Comparison of ENCODE assay signal across 2 cellular contexts in genomic region chr5:17819786-17820185, GRCh38.
TF ChIP-seq lines count a peak whose summit lies in the region.

No MANE protein-coding gene starts in this region.

TF ChIP-seq in K562, 482 proteins besides CTCF, POLR2A, EP300 and RAD21:
- TF ChIP-seq NFE2 (IDR thresholded peaks at IDR 0.05; ENCODE audit: low read depth) (0 out of 2 replicates have a peak, but pooled peaks have one; percentile 3), HEY1 (CRISPR knock-in tag; IDR thresholded peaks at IDR 0.05; ENCODE audit: borderline replicate concordance) (no peak), ETV5 (CRISPR knock-in tag; IDR thresholded peaks at IDR 0.05; ENCODE audit: low read depth) (no peak), ELK3 (CRISPR knock-in tag; IDR thresholded peaks at IDR 0.05) (no peak), ZNF316 (IDR thresholded peaks at IDR 0.05) (0 out of 2 replicates have a peak, but pooled peaks have one; percentile 10), ZBTB1 (CRISPR knock-in tag; IDR thresholded peaks at IDR 0.05; ENCODE audit: borderline replicate concordance, low read depth) (no peak), TSHZ1 (CRISPR knock-in tag; IDR thresholded peaks at IDR 0.05) (no peak), MCM7 (IDR thresholded peaks at IDR 0.05) (no peak), RBFOX2 (IDR thresholded peaks at IDR 0.05; ENCODE audit: low read depth, low read length) (no peak), RFX5 (IDR thresholded peaks at IDR 0.05; ENCODE audit: low read depth, low read length) (no peak), ZKSCAN8 (CRISPR knock-in tag; IDR thresholded peaks at IDR 0.05) (no peak)

TF ChIP-seq in WTC11, 78 proteins besides CTCF, POLR2A, EP300 and RAD21:
- TF ChIP-seq PRDM15 (CRISPR knock-in tag; IDR thresholded peaks at IDR 0.05) (no peak), USF1 (CRISPR knock-in tag; IDR thresholded peaks at IDR 0.05) (no peak), ZBTB21 (CRISPR knock-in tag; IDR thresholded peaks at IDR 0.05; ENCODE audit: borderline replicate concordance) (no peak), NFE2L1 (CRISPR knock-in tag; IDR thresholded peaks at IDR 0.05) (no peak), JUN (CRISPR knock-in tag; IDR thresholded peaks at IDR 0.05) (no peak), ZNF232 (CRISPR knock-in tag; IDR thresholded peaks at IDR 0.05) (no peak), ZNF281 (CRISPR knock-in tag; IDR thresholded peaks at IDR 0.05) (no peak), ETV6 (CRISPR knock-in tag; IDR thresholded peaks at IDR 0.05) (no peak), FOXP1 (CRISPR knock-in tag; IDR thresholded peaks at IDR 0.05; ENCODE audit: borderline replicate concordance) (no peak)
TF ChIP-seq in WTC11: peak in this region for 0.
